Comparison of ENCODE assay signal across 18 cellular contexts in genomic region chr3:126307591-126308393, GRCh38.
"Had no signal": no experiment of that assay in that cellular context is flagged by ENCODE, and none has a peak within 500 bp of the region (broad histone marks: within the 10 kb centered on the region; RNA-seq: fewer than 3 reads in every experiment).

No MANE protein-coding gene starts in this region.

- H3K4me3 Mint-ChIP-seq: naive thymus-derived CD8-positive, alpha-beta T cell; nephron progenitor cell; stimulated activated naive B cell treated with anti-CD40 and anti-IgM and Interleukin-4, amounts not matched to agents 10 μg/mL and 1 μg/mL and 100 μg/mL, for 72 hours; stimulated activated naive CD8-positive, alpha-beta T cell treated with anti-CD3 and anti-CD28 coated beads, Interleukin-15, Interleukin-2, amounts not matched to agents 100 ng/mL and 50 ng/mL, for 24 hours had no signal

- DNase-seq: caudate nucleus; cerebellar nuclear complex; cortex of kidney; effector CD4-positive, alpha-beta T cell; foreskin keratinocyte; glutamatergic neuron; heart right ventricle; hippocampal formation; kidney; mesenchymal stem cell; midbrain; naive thymus-derived CD8-positive, alpha-beta T cell; nephron progenitor cell; sigmoid colon; stimulated activated CD4-positive, alpha-beta T cell treated with anti-CD3 and anti-CD28 coated beads, Interleukin-15, amount 100 ng/mL, for 24 hours; stimulated activated CD4-positive, alpha-beta T cell treated with anti-CD3 and anti-CD28 coated beads, Interleukin-2, amount 100 ng/mL, for 48 hours; stimulated activated naive B cell treated with anti-CD40 and anti-IgM and Interleukin-4, amounts not matched to agents 10 μg/mL and 1 μg/mL and 100 μg/mL, for 72 hours had no signal

- H3K27ac Mint-ChIP-seq: naive thymus-derived CD8-positive, alpha-beta T cell; stimulated activated naive CD8-positive, alpha-beta T cell treated with anti-CD3 and anti-CD28 coated beads, Interleukin-15, Interleukin-2, amounts not matched to agents 100 ng/mL and 50 ng/mL, for 24 hours had no signal

- H3K4me1 Mint-ChIP-seq: nephron progenitor cell; stimulated activated naive B cell treated with anti-CD40 and anti-IgM and Interleukin-4, amounts not matched to agents 10 μg/mL and 1 μg/mL and 100 μg/mL, for 72 hours had no signal

- H3K36me3 Mint-ChIP-seq: stimulated activated naive B cell treated with anti-CD40 and anti-IgM and Interleukin-4, amounts not matched to agents 10 μg/mL and 1 μg/mL and 100 μg/mL, for 72 hours had no signal
